13 cellular contexts compared by ENCODE assay signal in genomic region chr20:57659789-57660509, GRCh38. TPM values are rescaled to one million over a fixed set of nuclear protein-coding genes. Genes with fewer than 3 reads are reported as not detected.
DNase-seq lines count a peak whose midpoint lies in the region; TF ChIP-seq lines count a peak whose summit lies in the region.
"Had no signal": no experiment of that assay in that cellular context is flagged by ENCODE, and none has a peak within 500 bp of the region (broad histone marks: within the 10 kb centered on the region; RNA-seq: fewer than 3 reads in every experiment).

No MANE protein-coding gene starts in this region.

- peaks cover 0 to 7% (median 0%) of the 10 kb centered on the region in 4 donors for H3K4me1 ChIP-seq in sigmoid colon

- DNase-seq in GM10248 (ENCODE audit: extremely low spot score) (peak; percentile 18), iPS-NIHi11 (ENCODE audit: low spot score) (peak; percentile 12), sigmoid colon (peak; percentile 45), kidney tubule cell (ENCODE audit: low spot score) (no peak), COLO668 (lab: John Stamatoyannopoulos, UW; ENCODE audit: unreplicated experiment) (no peak), NCI-H2029 (lab: John Stamatoyannopoulos, UW) (no peak)
- DNase-seq: caudate nucleus; immature natural killer cell; NCI-H187 treated with DMSO at 0.1 percent for 48 hours; OCI-M1; stimulated activated naive B cell treated with anti-CD40 and anti-IgM and Interleukin-4, amounts not matched to agents 10 μg/mL and 1 μg/mL and 100 μg/mL, for 72 hours had no signal

- no peaks in the 10 kb centered on the region for H3K27me3 ChIP-seq in sigmoid colon

- TF ChIP-seq CTCF in GM10248 (IDR thresholded peaks at IDR 0.05; ENCODE audit: control extremely low read depth, extremely low read depth, low read depth, missing control alignments) (no peak), sigmoid colon (IDR thresholded peaks at IDR 0.05) (no peak)

- intact Hi-C loops in sigmoid colon (cut with DNase I) = no loop called here

- WGBS in sigmoid colon, 2 donors = 91 to 92% methylated on average over 20 of the region's 20 CpGs

- H3K9me3 ChIP-seq in KOPT-K1 (ENCODE audit: insufficient read depth, low read length, poor library complexity, severe bottlenecking) (no peaks in the 10 kb centered on the region), sigmoid colon (no peaks in the 10 kb centered on the region)

- POLR2A ChIA-PET in GM10248 (lab: Yijun Ruan, JAX) = no interaction called here

- TF ChIP-seq POLR2A in sigmoid colon (IDR thresholded peaks at IDR 0.05) = no peak

- peak overlapping the region; percentile 11 for H3K27ac ChIP-seq in KOPT-K1 (ENCODE audit: low read depth, low read length, poor library complexity, severe bottlenecking)
- H3K27ac ChIP-seq in sigmoid colon = no peak overlapping the region

- no peak for TF ChIP-seq EP300 in sigmoid colon (IDR thresholded peaks at IDR 0.05)

- no peak overlapping the region for H3K4me3 ChIP-seq in sigmoid colon

- CTCF ChIA-PET in GM10248 (lab: Yijun Ruan, JAX) = no interaction called here

- H3K36me3 ChIP-seq in KOPT-K1 (ENCODE audit: insufficient read depth, low read length) (peaks cover 36% of the 10 kb centered on the region), sigmoid colon (peaks cover 0 to 21% (median 4%) of the 10 kb centered on the region in 4 donors)

RNA-seq across cellular contexts. Expression of gene ZBP1, which starts 39.7 kb away (rescaled TPM):
- total RNA-seq in sigmoid colon = under 1 TPM in 2 of 4 donors, not detected in 2; 0.36 to 0.49 TPM
- polyA plus RNA-seq in sigmoid colon = 10 to 100 TPM in 1 of 3 donors, 1 to 10 TPM in 2; 1.2 to 17.2 (median 5.3) TPM
- total RNA-seq: neural crest cell had no signal

RNA-seq across cellular contexts. Expression of gene PMEPA1, which starts 49.9 kb away (rescaled TPM):
- total RNA-seq in sigmoid colon = 10 to 100 TPM in 1 of 4 donors, 1 to 10 TPM in 3; 3.9 to 23.3 (median 7.5) TPM
- polyA plus RNA-seq in sigmoid colon = 10 to 100 TPM in 1 of 3 donors, 1 to 10 TPM in 2; 3.6 to 16.8 (median 6.5) TPM
- polyA plus RNA-seq: immature natural killer cell had no signal

Comparison
In these comparisons a context has a peak if more than half of its experiments do, and no peak if none do; other contexts are left out.
1. DNase-seq: peak in GM10248 (single experiment), iPS-NIHi11 (single experiment) and sigmoid colon (single experiment); none in kidney tubule cell (single experiment), COLO668 (single experiment) and NCI-H2029 (single experiment).